In the genomic region with DNA sequence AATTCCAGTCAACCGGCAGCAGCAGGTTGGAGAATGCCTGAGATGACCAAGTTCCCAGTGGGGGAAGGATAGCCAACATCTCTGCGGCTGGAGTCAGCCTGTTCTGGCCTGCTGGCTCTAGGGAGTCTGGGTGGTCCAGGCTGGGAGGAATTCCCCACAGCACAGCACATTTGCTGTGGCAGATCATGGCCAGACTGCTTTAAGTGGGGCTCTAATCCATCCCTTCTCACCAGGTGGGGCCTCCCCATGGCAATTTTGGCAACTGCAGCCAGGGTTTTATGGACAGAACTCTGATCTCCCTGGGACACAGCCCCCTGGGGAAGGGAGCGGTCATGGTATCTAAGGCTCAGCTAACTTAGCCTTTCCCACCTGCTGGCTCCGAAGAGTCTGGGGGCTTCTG, we compare ENCODE assay signal across 17 cellular contexts.
DNase-seq lines count a peak whose midpoint lies in the region; ATAC-seq, FAIRE-seq and TF ChIP-seq lines count a peak whose summit lies in the region.
"Had no signal": no experiment of that assay in that cellular context is flagged by ENCODE, and none has a peak within 500 bp of the region (broad histone marks: within the 10 kb centered on the region; RNA-seq: fewer than 3 reads in every experiment).

No MANE protein-coding gene starts in this region.

- H3K4me3 ChIP-seq in HEK293 (ENCODE audit: low read depth, low read length) (no peak overlapping the region), GM12878 (no peak overlapping the region), neuronal stem cell (ENCODE audit: low read length in 2 of 2) (no peak overlapping the region), heart right ventricle (no peak overlapping the region)

- 61% methylated on average over 4 of the region's 4 CpGs for WGBS in GM12878 (ENCODE audit: insufficient coverage, insufficient replicate concordance, low lambda C conversion rate, missing lambda C conversion rate)
- WGBS in neuronal stem cell (ENCODE audit: extremely low coverage in 2 of 2, insufficient read length in 2 of 2, insufficient replicate concordance in 1 of 2), 2 donors: no CpG with 5 or more reads among the region's 4 CpGs
- 86 to 89% methylated on average over 4 of the region's 4 CpGs for WGBS in heart right ventricle, 2 donors

- H2AK5ac ChIP-seq in neuronal stem cell (ENCODE audit: low read depth, low read length): no peak overlapping the region

- no peak for FAIRE-seq in GM12878 (lab: Jason Lieb, UNC)
- FAIRE-seq: G401.6, GM19239 had no signal

- H2BK5ac ChIP-seq in neuronal stem cell (ENCODE audit: low read length): no peak overlapping the region

- H3K4ac ChIP-seq in neuronal stem cell (ENCODE audit: low read length): no peak overlapping the region

- TF ChIP-seq POLR2A in GM12878 (IDR thresholded peaks at IDR 0.05; ENCODE audit: low read depth, low read length) (no peak), erythroblast (IDR thresholded peaks at IDR 0.05; ENCODE audit: low read length) (no peak)

- TF ChIP-seq EP300 in GM12878 (IDR thresholded peaks at IDR 0.05; ENCODE audit: borderline replicate concordance in 1 of 2, control insufficient read depth in 1 of 2, low read depth in 2 of 2, low read length in 2 of 2): no peak

- no peak overlapping the region for H3K18ac ChIP-seq in neuronal stem cell (ENCODE audit: low read length)

- H3K79me2 ChIP-seq in GM12878 (ENCODE audit: control insufficient read depth, insufficient read depth, low read length): no peaks in the 10 kb centered on the region

- no peak for TF ChIP-seq RAD21 in GM12878 (IDR thresholded peaks at IDR 0.05; ENCODE audit: insufficient read depth, low read depth, low read length)

- DNase-seq in GM12878 (ENCODE audit: low read depth, low spot score) (no peak), neuronal stem cell (ENCODE audit: low spot score) (no peak), heart right ventricle (no peak), erythroblast (lab: John Stamatoyannopoulos, UW) (no peak)
- DNase-seq: C1 segment of cervical spinal cord; Calu3; CD4-positive, alpha-beta memory T cell; COR-L47; DMS53; DMS79 treated with DMSO at 0.1 percent for 48 hours; H9; HFFc6 had no signal

- H2AFZ ChIP-seq in GM12878 (ENCODE audit: control insufficient read depth, low read depth, low read length) (no peak overlapping the region), neuronal stem cell (ENCODE audit: low read length) (no peak overlapping the region)

- TF ChIP-seq CTCF in HEK293 (tag by site-specific recombination; IDR thresholded peaks at IDR 0.05): no peak
- TF ChIP-seq CTCF in GM12878 (IDR thresholded peaks at IDR 0.05 in 2 of 3, conservative IDR thresholded peaks at IDR 0.05 in 1 of 3; ENCODE audit: control insufficient read depth in 2 of 3, extremely low read depth in 1 of 3, insufficient read depth in 1 of 3, low read depth in 3 of 3, low read length in 3 of 3): no peak
- no peak for TF ChIP-seq CTCF in heart right ventricle (IDR thresholded peaks at IDR 0.05)

- H4K8ac ChIP-seq in neuronal stem cell (ENCODE audit: low read depth, low read length): peak overlapping the region; percentile 43

- H2BK120ac ChIP-seq in neuronal stem cell (ENCODE audit: low read depth, low read length): no peak overlapping the region

- H2BK15ac ChIP-seq in neuronal stem cell (ENCODE audit: low read length): no peak overlapping the region

- no TSS peak for BruUV-seq in GM12878 (replicated peaks; lab: Mats Ljungman, UMichigan)

- ATAC-seq in GM12878 (no peak), heart right ventricle (no peak), GM19351 (IDR thresholded peaks at IDR 0.05; ENCODE audit: unreplicated experiment) (no peak)
- ATAC-seq: HCT116 had no signal

- no peaks in the 10 kb centered on the region for H3K36me3 ChIP-seq in HEK293 (ENCODE audit: control insufficient read depth in 2 of 2, insufficient read depth in 1 of 2, low read length in 2 of 2)
- no peaks in the 10 kb centered on the region for H3K36me3 ChIP-seq in GM12878 (ENCODE audit: control insufficient read depth in 2 of 2, insufficient read depth in 2 of 2, low read length in 1 of 2)
- H3K36me3 ChIP-seq in neuronal stem cell (replicated peaks in 1 of 2; ENCODE audit: control insufficient read depth in 2 of 2, insufficient read depth in 2 of 2, low read length in 2 of 2): peaks cover 0 to 2% of the 10 kb centered on the region in 2 donors
- no peaks in the 10 kb centered on the region for H3K36me3 ChIP-seq in heart right ventricle

- H3K4me2 ChIP-seq in GM12878 (ENCODE audit: control insufficient read depth, insufficient read depth) (no peak overlapping the region), neuronal stem cell (ENCODE audit: insufficient read depth, low read length, poor library complexity, severe bottlenecking) (no peak overlapping the region)

- H3K9me3 ChIP-seq in HEK293 (ENCODE audit: control insufficient read depth, insufficient read depth, low read depth, low read length) (no peaks in the 10 kb centered on the region), GM12878 (replicated peaks; ENCODE audit: control insufficient read depth, insufficient read depth, low read length) (no peaks in the 10 kb centered on the region), neuronal stem cell (replicated peaks in 1 of 2; ENCODE audit: control insufficient read depth in 2 of 2, insufficient read depth in 1 of 2, low read depth in 1 of 2, low read length in 2 of 2) (no peaks in the 10 kb centered on the region), heart right ventricle (peaks cover 0 to 12% (median 0%) of the 10 kb centered on the region in 11 donors)

- no peak overlapping the region for H3K9ac ChIP-seq in GM12878 (ENCODE audit: control insufficient read depth, insufficient read depth, low read length)
- H3K9ac ChIP-seq in neuronal stem cell (ENCODE audit: low read depth, low read length, poor library complexity): no peak overlapping the region

- H3K27me3 ChIP-seq in GM12878 (replicated peaks in 1 of 2; ENCODE audit: control insufficient read depth in 2 of 2, insufficient read depth in 2 of 2, low read length in 1 of 2) (no peaks in the 10 kb centered on the region), neuronal stem cell (ENCODE audit: control insufficient read depth in 3 of 3, insufficient read depth in 3 of 3, low read depth in 1 of 3, low read length in 3 of 3) (no peaks in the 10 kb centered on the region), heart right ventricle (no peaks in the 10 kb centered on the region)

- intact Hi-C loops in GM12878 (cut with micrococcal nuclease; ENCODE audit: unreplicated experiment) (no loop called here), heart right ventricle (cut with DNase I) (no loop called here)

- no peaks in the 10 kb centered on the region for H3K4me1 ChIP-seq in HEK293 (ENCODE audit: control insufficient read depth, insufficient read depth, low read length)
- no peaks in the 10 kb centered on the region for H3K4me1 ChIP-seq in GM12878 (ENCODE audit: control insufficient read depth, insufficient read depth, low read length)
- no peaks in the 10 kb centered on the region for H3K4me1 ChIP-seq in neuronal stem cell (ENCODE audit: control insufficient read depth in 2 of 2, insufficient read depth in 1 of 2, low read depth in 1 of 2, low read length in 2 of 2)
- peaks cover 0 to 5% (median 0%) of the 10 kb centered on the region in 9 donors for H3K4me1 ChIP-seq in heart right ventricle

- no peak overlapping the region for H3K27ac ChIP-seq in HEK293 (ENCODE audit: extremely low read depth, low read depth, low read length)
- no peak overlapping the region for H3K27ac ChIP-seq in GM12878 (ENCODE audit: control insufficient read depth, insufficient read depth)
- H3K27ac ChIP-seq in neuronal stem cell (replicated peaks; ENCODE audit: low read length): no peak overlapping the region
- H3K27ac ChIP-seq in heart right ventricle: no peak overlapping the region

- in situ Hi-C loops in GM12878 (cut with MboI): no loop called here

- no peak overlapping the region for H3K23ac ChIP-seq in neuronal stem cell (ENCODE audit: low read depth, low read length, poor library complexity)

- no peaks in the 10 kb centered on the region for H3K79me1 ChIP-seq in neuronal stem cell (ENCODE audit: low read depth, low read length)

- no peak overlapping the region for H2BK12ac ChIP-seq in neuronal stem cell (ENCODE audit: low read length)

- CTCF ChIA-PET in HEK293 (lab: Yijun Ruan, JAX) (no interaction called here), GM12878 (lab: Yijun Ruan, JAX) (no interaction called here)

- no peak overlapping the region for H4K91ac ChIP-seq in neuronal stem cell (ENCODE audit: low read depth, low read length, poor library complexity)

- RAD21 ChIA-PET in GM12878 (lab: Charles Lee; ENCODE audit: unreplicated experiment): no interaction called here

- POLR2A ChIA-PET in HEK293 (lab: Yijun Ruan, JAX): no interaction called here
- POLR2A ChIA-PET in GM12878 (lab: Charles Lee): no interaction called here

- H3K14ac ChIP-seq in neuronal stem cell (ENCODE audit: low read length): no peak overlapping the region

- H4K20me1 ChIP-seq in GM12878 (ENCODE audit: control insufficient read depth, insufficient read depth): no peaks in the 10 kb centered on the region

- SMC1A ChIA-PET in GM12878 (lab: Charles Lee; ENCODE audit: uncharacterized antibody, unreplicated experiment): no interaction called here

TF ChIP-seq in HEK293, 187 proteins besides CTCF, POLR2A, EP300 and RAD21:
- TF ChIP-seq GLIS1 (tag by site-specific recombination; IDR thresholded peaks at IDR 0.05): peak; percentile 41
- TF ChIP-seq IKZF3 (tag by site-specific recombination; IDR thresholded peaks at IDR 0.05): no peak
- no peak for TF ChIP-seq GLI4 (tag by site-specific recombination; IDR thresholded peaks at IDR 0.05)
- no peak for TF ChIP-seq ZNF501 (tag by site-specific recombination; IDR thresholded peaks at IDR 0.05)
- no peak for TF ChIP-seq ZXDB (tag by site-specific recombination; IDR thresholded peaks at IDR 0.05)

TF ChIP-seq in GM12878, 131 proteins besides CTCF, POLR2A, EP300 and RAD21:
- TF ChIP-seq, protein P1, sequence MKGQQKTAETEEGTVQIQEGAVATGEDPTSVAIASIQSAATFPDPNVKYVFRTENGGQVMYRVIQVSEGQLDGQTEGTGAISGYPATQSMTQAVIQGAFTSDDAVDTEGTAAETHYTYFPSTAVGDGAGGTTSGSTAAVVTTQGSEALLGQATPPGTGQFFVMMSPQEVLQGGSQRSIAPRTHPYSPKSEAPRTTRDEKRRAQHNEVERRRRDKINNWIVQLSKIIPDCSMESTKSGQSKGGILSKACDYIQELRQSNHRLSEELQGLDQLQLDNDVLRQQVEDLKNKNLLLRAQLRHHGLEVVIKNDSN (IDR thresholded peaks at IDR 0.05; ENCODE audit: borderline replicate concordance, extremely low read length, insufficient read depth, low read depth, low read length): peak; percentile 1
- no peak for TF ChIP-seq HDGF (IDR thresholded peaks at IDR 0.05)
